In the genomic region with DNA sequence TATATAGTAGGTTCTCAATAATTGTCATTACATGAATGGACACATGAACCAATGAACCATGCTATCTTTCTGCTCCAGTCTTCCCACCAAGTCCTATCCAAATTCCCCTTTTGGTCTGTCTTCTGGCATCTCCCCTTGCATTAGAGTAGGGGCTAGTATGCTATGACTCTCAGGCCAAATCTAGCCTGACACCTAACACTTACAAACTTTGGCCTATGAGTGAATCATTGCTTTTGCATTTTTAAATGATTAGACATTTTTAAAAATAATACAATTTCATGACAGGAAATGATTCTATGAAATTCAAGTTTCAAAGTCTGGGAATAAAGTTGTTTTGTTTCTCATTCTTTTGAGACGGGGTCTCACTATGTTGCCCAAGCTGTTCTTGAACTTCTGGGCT, we compare ENCODE assay signal across 20 cellular contexts.
DNase-seq lines count a peak whose midpoint lies in the region; ATAC-seq and TF ChIP-seq lines count a peak whose summit lies in the region.
"Had no signal": no experiment of that assay in that cellular context is flagged by ENCODE, and none has a peak within 500 bp of the region (broad histone marks: within the 10 kb centered on the region; RNA-seq: fewer than 3 reads in every experiment).

No MANE protein-coding gene starts in this region.

- H3K27ac ChIP-seq in RWPE2 (ENCODE audit: poor library complexity, severe bottlenecking) = peak overlapping the region; percentile 22
- no peak overlapping the region for H3K27ac ChIP-seq in colonic mucosa
- H3K27ac ChIP-seq: C4-2B had no signal

- no peaks in the 10 kb centered on the region for H3K36me3 ChIP-seq in RWPE2 (ENCODE audit: low read depth)
- no peaks in the 10 kb centered on the region for H3K36me3 ChIP-seq in colonic mucosa

- H3K4me1 ChIP-seq in RWPE2 (ENCODE audit: insufficient read depth, poor library complexity, severe bottlenecking) = peaks cover 6% of the 10 kb centered on the region
- H3K4me1 ChIP-seq in colonic mucosa = no peaks in the 10 kb centered on the region

- DNase-seq in RWPE2 (ENCODE audit: low spot score) (no peak), epithelial cell of esophagus (ENCODE audit: low read depth) (peak; percentile 23), kidney tubule cell (ENCODE audit: low spot score) (peak; percentile 2), colonic mucosa (no peak)
- DNase-seq in activated T-helper 2 cell treated with anti-CD3 and anti-CD28 coated beads, Interferon-gamma antibody, Interleukin-2, Interleukin-4, amounts not matched to agents 10 μg/mL and 5 μg/mL and 100 μg/mL, durations not matched to agents 14 hours and 24 hours and 36 hours (ENCODE audit: low spot score) = no peak
- DNase-seq in stimulated activated effector memory CD8-positive, alpha-beta T cell treated with anti-CD3 and anti-CD28 coated beads, Interleukin-12 subunit alpha, Interleukin-12 subunit beta, amount 100 ng/mL, for 72 hours (ENCODE audit: low spot score in 2 of 2) = no peak
- DNase-seq in activated CD4-positive, CD25-positive, alpha-beta regulatory T cell treated with anti-CD3 and anti-CD28 coated beads, Interleukin-2, amount 50 U/mL, for 72 hours = no peak
- DNase-seq: ACHN, AML-193, H7, HFFc6, NCI-H1417, NCI-H187, NCI-H2227 treated with DMSO at 0.1 percent for 48 hours, NCI-H524, NCI-H82, PC-3, RPMI8226 had no signal

- H3K9ac ChIP-seq in colonic mucosa (ENCODE audit: low read depth in 2 of 2, low read length in 2 of 2) = no peak overlapping the region

- ATAC-seq in RWPE2 (ENCODE audit: low read depth) = peak; percentile 78
- ATAC-seq in stimulated activated effector memory CD8-positive, alpha-beta T cell treated with anti-CD3 and anti-CD28 coated beads, Interleukin-12 subunit alpha, Interleukin-12 subunit beta, amount 100 ng/mL, for 72 hours = no peak
- ATAC-seq: K562, PC-3 had no signal

- intact Hi-C loops in activated T-helper 2 cell treated with anti-CD3 and anti-CD28 coated beads, Interferon-gamma antibody, Interleukin-2, Interleukin-4, amounts not matched to agents 10 μg/mL and 5 μg/mL and 100 μg/mL, durations not matched to agents 14 hours and 24 hours and 36 hours (cut with micrococcal nuclease) = no loop called here
- intact Hi-C loops in colonic mucosa (cut with DNase I) = no loop called here

- H3K4me1 Mint-ChIP-seq in activated T-helper 2 cell treated with anti-CD3 and anti-CD28 coated beads, Interferon-gamma antibody, Interleukin-2, Interleukin-4, amounts not matched to agents 10 μg/mL and 5 μg/mL and 100 μg/mL, durations not matched to agents 14 hours and 24 hours and 36 hours (ENCODE audit: low read depth) = peaks cover 12% of the 10 kb centered on the region
- no peaks in the 10 kb centered on the region for H3K4me1 Mint-ChIP-seq in stimulated activated effector memory CD8-positive, alpha-beta T cell treated with anti-CD3 and anti-CD28 coated beads, Interleukin-12 subunit alpha, Interleukin-12 subunit beta, amount 100 ng/mL, for 72 hours

- H3K9me3 Mint-ChIP-seq in activated T-helper 2 cell treated with anti-CD3 and anti-CD28 coated beads, Interferon-gamma antibody, Interleukin-2, Interleukin-4, amounts not matched to agents 10 μg/mL and 5 μg/mL and 100 μg/mL, durations not matched to agents 14 hours and 24 hours and 36 hours = peaks cover 1% of the 10 kb centered on the region
- H3K9me3 Mint-ChIP-seq in stimulated activated effector memory CD8-positive, alpha-beta T cell treated with anti-CD3 and anti-CD28 coated beads, Interleukin-12 subunit alpha, Interleukin-12 subunit beta, amount 100 ng/mL, for 72 hours = no peaks in the 10 kb centered on the region

- H3K9me3 ChIP-seq in RWPE2 (ENCODE audit: severe bottlenecking) = no peaks in the 10 kb centered on the region
- no peaks in the 10 kb centered on the region for H3K9me3 ChIP-seq in colonic mucosa

- H3K27me3 ChIP-seq in RWPE2 (ENCODE audit: insufficient read depth, poor library complexity, severe bottlenecking) (no peaks in the 10 kb centered on the region), colonic mucosa (no peaks in the 10 kb centered on the region)

- H3K27ac Mint-ChIP-seq in activated T-helper 2 cell treated with anti-CD3 and anti-CD28 coated beads, Interferon-gamma antibody, Interleukin-2, Interleukin-4, amounts not matched to agents 10 μg/mL and 5 μg/mL and 100 μg/mL, durations not matched to agents 14 hours and 24 hours and 36 hours = no peak overlapping the region
- no peak overlapping the region for H3K27ac Mint-ChIP-seq in stimulated activated effector memory CD8-positive, alpha-beta T cell treated with anti-CD3 and anti-CD28 coated beads, Interleukin-12 subunit alpha, Interleukin-12 subunit beta, amount 100 ng/mL, for 72 hours
- H3K27ac Mint-ChIP-seq: HFFc6 had no signal

- no peak overlapping the region for H3K4me3 ChIP-seq in RWPE2 (ENCODE audit: severe bottlenecking)
- H3K4me3 ChIP-seq in epithelial cell of esophagus (ENCODE audit: low read length) = no peak overlapping the region
- H3K4me3 ChIP-seq in colonic mucosa = no peak overlapping the region
- H3K4me3 ChIP-seq: K562 had no signal

- H3K27me3 Mint-ChIP-seq in activated T-helper 2 cell treated with anti-CD3 and anti-CD28 coated beads, Interferon-gamma antibody, Interleukin-2, Interleukin-4, amounts not matched to agents 10 μg/mL and 5 μg/mL and 100 μg/mL, durations not matched to agents 14 hours and 24 hours and 36 hours (ENCODE audit: low read depth) = peaks cover 12% of the 10 kb centered on the region

- H3K4me3 Mint-ChIP-seq in activated T-helper 2 cell treated with anti-CD3 and anti-CD28 coated beads, Interferon-gamma antibody, Interleukin-2, Interleukin-4, amounts not matched to agents 10 μg/mL and 5 μg/mL and 100 μg/mL, durations not matched to agents 14 hours and 24 hours and 36 hours (ENCODE audit: low read depth) = no peak overlapping the region
- no peak overlapping the region for H3K4me3 Mint-ChIP-seq in stimulated activated effector memory CD8-positive, alpha-beta T cell treated with anti-CD3 and anti-CD28 coated beads, Interleukin-12 subunit alpha, Interleukin-12 subunit beta, amount 100 ng/mL, for 72 hours
- H3K4me3 Mint-ChIP-seq: HFFc6 had no signal

- TF ChIP-seq CTCF in RWPE2 (IDR thresholded peaks at IDR 0.05; ENCODE audit: poor library complexity, severe bottlenecking) = no peak
- TF ChIP-seq CTCF in epithelial cell of esophagus (IDR thresholded peaks at IDR 0.05; ENCODE audit: insufficient read depth, low read depth, low read length, missing control alignments) = no peak
- no peak for TF ChIP-seq CTCF in colonic mucosa (IDR thresholded peaks at IDR 0.05)

- H3K36me3 Mint-ChIP-seq in activated T-helper 2 cell treated with anti-CD3 and anti-CD28 coated beads, Interferon-gamma antibody, Interleukin-2, Interleukin-4, amounts not matched to agents 10 μg/mL and 5 μg/mL and 100 μg/mL, durations not matched to agents 14 hours and 24 hours and 36 hours (ENCODE audit: low read depth) = no peaks in the 10 kb centered on the region
- no peaks in the 10 kb centered on the region for H3K36me3 Mint-ChIP-seq in stimulated activated effector memory CD8-positive, alpha-beta T cell treated with anti-CD3 and anti-CD28 coated beads, Interleukin-12 subunit alpha, Interleukin-12 subunit beta, amount 100 ng/mL, for 72 hours

Comparison
In these comparisons a context has a peak if more than half of its experiments do, and no peak if none do; other contexts are left out.
1. DNase-seq: peak in epithelial cell of esophagus (single experiment) and kidney tubule cell (single experiment); none in RWPE2 (single experiment), activated T-helper 2 cell treated with anti-CD3 and anti-CD28 coated beads, Interferon-gamma antibody, Interleukin-2, Interleukin-4, amounts not matched to agents 10 μg/mL and 5 μg/mL and 100 μg/mL, durations not matched to agents 14 hours and 24 hours and 36 hours (single experiment), stimulated activated effector memory CD8-positive, alpha-beta T cell treated with anti-CD3 and anti-CD28 coated beads, Interleukin-12 subunit alpha, Interleukin-12 subunit beta, amount 100 ng/mL, for 72 hours (0 of 2), colonic mucosa (single experiment) and activated CD4-positive, CD25-positive, alpha-beta regulatory T cell treated with anti-CD3 and anti-CD28 coated beads, Interleukin-2, amount 50 U/mL, for 72 hours (single experiment).